Comparison of ENCODE assay signal across 1 cellular context in genomic region chr7:80942261-80943041, GRCh38.
TF ChIP-seq lines count a peak whose summit lies in the region.

No MANE protein-coding gene starts in this region.

TF ChIP-seq in A549, 52 proteins besides CTCF, POLR2A, EP300 and RAD21 (continued from another document):
- TF ChIP-seq PBX3 (IDR thresholded peaks at IDR 0.05) (peak; percentile 80), MAX (IDR thresholded peaks at IDR 0.05) (peak; percentile 74), BCL3 (IDR thresholded peaks at IDR 0.05) (peak; percentile 96), FOSL2 (IDR thresholded peaks at IDR 0.05) (peak; percentile 94), FOSL2 (CRISPR knock-in tag; IDR thresholded peaks at IDR 0.05) (peak; percentile 94), CBX2 (IDR thresholded peaks at IDR 0.05; ENCODE audit: borderline replicate concordance, low read depth) (no peak), JUN (IDR thresholded peaks at IDR 0.05) (peak; percentile 98 to 99), CEBPB (IDR thresholded peaks at IDR 0.05) (peak; percentile 92 to 93)
